1 cellular context compared by ENCODE assay signal in genomic region chr9:137371966-137372651, GRCh38.
A peak's percentile ranks its signal among the peaks of the same experiment; 100 is the strongest.
TF ChIP-seq lines count a peak whose summit lies in the region.

No MANE protein-coding gene starts in this region.

TF ChIP-seq in HepG2, 621 proteins besides CTCF, POLR2A, EP300 and RAD21:
- no peak for TF ChIP-seq ARID3A (IDR thresholded peaks at IDR 0.05; ENCODE audit: low read depth, low read length)
- no peak for TF ChIP-seq CBX2 (IDR thresholded peaks at IDR 0.05; ENCODE audit: low read depth, low read length)
- TF ChIP-seq CBX2 (CRISPR knock-in tag; IDR thresholded peaks at IDR 0.05; ENCODE audit: low read depth), result no peak
- TF ChIP-seq ZNF687 (CRISPR knock-in tag; IDR thresholded peaks at IDR 0.05), result 0 out of 2 replicates have a peak, but pooled peaks have one; percentile 8
- no peak for TF ChIP-seq SRSF9 (IDR thresholded peaks at IDR 0.05; ENCODE audit: borderline replicate concordance, insufficient read depth, low read depth, low read length, poor library complexity, severe bottlenecking)
- TF ChIP-seq ZNF841 (CRISPR knock-in tag; IDR thresholded peaks at IDR 0.05; ENCODE audit: borderline replicate concordance), result no peak
- TF ChIP-seq ZNF713 (CRISPR knock-in tag; IDR thresholded peaks at IDR 0.05), result no peak
- no peak for TF ChIP-seq SKI (IDR thresholded peaks at IDR 0.05; ENCODE audit: partially characterized antibody)
- no peak for TF ChIP-seq ZNF776 (CRISPR knock-in tag; IDR thresholded peaks at IDR 0.05)
- no peak for TF ChIP-seq SP5 (CRISPR knock-in tag; IDR thresholded peaks at IDR 0.05; ENCODE audit: borderline replicate concordance, low read depth)
- TF ChIP-seq HNRNPH1 (optimal IDR thresholded peaks at IDR 0.05; ENCODE audit: low read depth, low read length), result no peak
- TF ChIP-seq AFF4 (CRISPR knock-in tag; IDR thresholded peaks at IDR 0.05), result no peak
- TF ChIP-seq MLLT10 (CRISPR knock-in tag; IDR thresholded peaks at IDR 0.05), result no peak
- 0 out of 2 replicates have a peak, but pooled peaks have one; percentile 24 for TF ChIP-seq ZNF143 (CRISPR knock-in tag; IDR thresholded peaks at IDR 0.05)
TF ChIP-seq in HepG2: peak in this region for 2.
